ENCODE assay signal across 9 cellular contexts in the genomic region with DNA sequence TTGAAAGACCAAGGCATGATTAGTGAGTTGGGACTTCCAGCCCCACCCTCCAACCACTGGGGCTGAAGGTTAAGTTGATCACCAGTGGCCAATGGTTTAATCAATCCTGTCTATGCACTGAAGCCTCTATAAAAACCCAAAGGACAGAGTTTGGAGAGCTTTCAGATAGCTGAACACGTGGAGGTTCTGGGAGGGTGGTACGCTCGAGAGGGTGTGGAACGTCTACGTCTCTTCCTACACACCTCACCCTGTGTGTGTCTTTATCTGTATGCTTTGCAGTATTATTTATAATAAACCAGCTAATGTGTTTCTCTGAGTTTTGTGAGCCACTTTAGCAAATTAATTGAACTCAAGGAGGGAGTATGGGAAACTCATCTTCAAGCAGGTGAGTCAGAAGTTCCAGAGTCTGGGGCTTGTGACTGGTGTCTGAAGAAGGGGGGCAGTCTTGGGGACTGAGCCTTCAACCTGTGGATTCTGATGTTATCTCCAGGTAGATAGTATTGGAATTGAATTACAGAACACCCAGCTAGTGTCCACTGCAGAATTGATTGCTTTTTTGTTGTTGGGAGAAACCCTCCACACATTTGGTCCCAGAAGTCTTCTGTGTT. TPM values are rescaled to one million over a fixed set of nuclear protein-coding genes. Genes with fewer than 3 reads are reported as not detected.
DNase-seq lines count a peak whose midpoint lies in the region; ATAC-seq and TF ChIP-seq lines count a peak whose summit lies in the region.
"Had no signal": no experiment of that assay in that cellular context is flagged by ENCODE, and none has a peak within 500 bp of the region (broad histone marks: within the 10 kb centered on the region; RNA-seq: fewer than 3 reads in every experiment).

No MANE protein-coding gene starts in this region.

- no peak overlapping the region for H3K9ac ChIP-seq in SK-N-SH

- peaks cover 52% of the 10 kb centered on the region for H3K36me3 Mint-ChIP-seq in activated CD8-positive, alpha-beta memory T cell treated with anti-CD3 and anti-CD28 coated beads, Interleukin-2, amount 10 ng/mL, durations not matched to agents 7 days and 5 days
- H3K36me3 Mint-ChIP-seq in memory B cell, result peaks cover 16% of the 10 kb centered on the region

- H3K4me1 Mint-ChIP-seq in activated CD8-positive, alpha-beta memory T cell treated with anti-CD3 and anti-CD28 coated beads, Interleukin-2, amount 10 ng/mL, durations not matched to agents 7 days and 5 days, result peaks cover 63% of the 10 kb centered on the region
- peaks cover 36% of the 10 kb centered on the region for H3K4me1 Mint-ChIP-seq in memory B cell

- H3K4me2 ChIP-seq in SK-N-SH, result no peak overlapping the region

- H3K4me1 ChIP-seq in SK-N-SH (ENCODE audit: control insufficient read depth in 1 of 2, insufficient read depth in 2 of 2, low read depth in 1 of 2, low read length in 1 of 2) (no peaks in the 10 kb centered on the region), prostate gland (replicated peaks) (no peaks in the 10 kb centered on the region)

- H3K9me3 ChIP-seq in SK-N-SH (peaks cover 9% of the 10 kb centered on the region; the same call in 1 of the 2 replicates), prostate gland (no peaks in the 10 kb centered on the region)

- H3K4me3 ChIP-seq in SK-N-SH (ENCODE audit: low read depth in 2 of 2, low read length in 1 of 2) (no peak overlapping the region), prostate gland (no peak overlapping the region)

- H3K27ac ChIP-seq in SK-N-SH (ENCODE audit: low read depth in 2 of 2, low read length in 1 of 2), result no peak overlapping the region
- no peak overlapping the region for H3K27ac ChIP-seq in prostate gland

- peaks cover 3 to 36% of the 10 kb centered on the region in 2 experiments for H3K36me3 ChIP-seq in SK-N-SH (replicated peaks in 1 of 2; ENCODE audit: control insufficient read depth in 1 of 2, insufficient read depth in 2 of 2, low read length in 1 of 2)
- H3K36me3 ChIP-seq in prostate gland, result no peaks in the 10 kb centered on the region

- H4K20me1 ChIP-seq in SK-N-SH (ENCODE audit: insufficient read depth), result peaks cover 98% of the 10 kb centered on the region

- CTCF ChIA-PET in activated CD8-positive, alpha-beta memory T cell treated with anti-CD3 and anti-CD28 coated beads, Interleukin-2, amount 10 ng/mL, durations not matched to agents 7 days and 5 days (lab: Charles Lee), result interaction anchor here (1.2 kb wide), 1 partner anchor 42 kb away, joined by 3 read pairs; no protein-coding TSS in a partner anchor
- CTCF ChIA-PET in SK-N-SH (lab: Yijun Ruan, JAX), result interaction anchor here (1.2 kb wide), 1 partner anchor 58 kb away, joined by 3 read pairs; no protein-coding TSS in a partner anchor

- peak; percentile 64 for DNase-seq in activated CD8-positive, alpha-beta memory T cell treated with anti-CD3 and anti-CD28 coated beads, Interleukin-2, amount 10 ng/mL, durations not matched to agents 7 days and 5 days
- DNase-seq in memory B cell (ENCODE audit: low spot score in 2 of 2) (no peak), SK-N-SH (no peak), ecto neural progenitor cell (ENCODE audit: low spot score) (no peak), prostate gland (ENCODE audit: low spot score) (no peak)
- peak; percentile 69 to 76 for DNase-seq in stimulated activated CD8-positive, alpha-beta memory T cell treated with anti-CD3 and anti-CD28 coated beads, Interleukin-7, amount 100 ng/mL, for 4 hours (ENCODE audit: low read depth in 2 of 2)
- DNase-seq: amniotic stem cell, MM.1S had no signal

- no peak overlapping the region for H3K4me3 Mint-ChIP-seq in activated CD8-positive, alpha-beta memory T cell treated with anti-CD3 and anti-CD28 coated beads, Interleukin-2, amount 10 ng/mL, durations not matched to agents 7 days and 5 days
- H3K4me3 Mint-ChIP-seq in memory B cell, result peak overlapping the region; percentile 4

- no peaks in the 10 kb centered on the region for H3K27me3 ChIP-seq in SK-N-SH (ENCODE audit: insufficient read depth)
- no peaks in the 10 kb centered on the region for H3K27me3 ChIP-seq in prostate gland (replicated peaks; ENCODE audit: insufficient read depth)

- POLR2A ChIA-PET in SK-N-SH (lab: Yijun Ruan, JAX), result no interaction called here

- no peaks in the 10 kb centered on the region for H3K9me2 ChIP-seq in SK-N-SH

- H3K27ac Mint-ChIP-seq in activated CD8-positive, alpha-beta memory T cell treated with anti-CD3 and anti-CD28 coated beads, Interleukin-2, amount 10 ng/mL, durations not matched to agents 7 days and 5 days, result peak overlapping the region; percentile 42
- peak overlapping the region; percentile 49 for H3K27ac Mint-ChIP-seq in memory B cell

- peak; percentile 44 for ATAC-seq in HG02759 (IDR thresholded peaks at IDR 0.05; ENCODE audit: unreplicated experiment)
- peak; percentile 79 for ATAC-seq in activated CD8-positive, alpha-beta memory T cell treated with anti-CD3 and anti-CD28 coated beads, Interleukin-2, amount 10 ng/mL, durations not matched to agents 7 days and 5 days
- ATAC-seq in memory B cell (ENCODE audit: low read depth), result peak; percentile 49

- peaks cover 100% of the 10 kb centered on the region for H3K79me2 ChIP-seq in SK-N-SH (ENCODE audit: insufficient read depth)

- no peak overlapping the region for H2AFZ ChIP-seq in SK-N-SH (ENCODE audit: low read depth)

- TF ChIP-seq CTCF in SK-N-SH (IDR thresholded peaks at IDR 0.05) (no peak), prostate gland (IDR thresholded peaks at IDR 0.05) (no peak)

- intact Hi-C loops in prostate gland (cut with DNase I), result no loop called here

- no peak for TF ChIP-seq RAD21 in SK-N-SH (IDR thresholded peaks at IDR 0.05; ENCODE audit: low read length)

- no peak for TF ChIP-seq POLR2A in prostate gland (IDR thresholded peaks at IDR 0.05)

- 94% methylated on average over 5 of the region's 5 CpGs for WGBS in SK-N-SH (ENCODE audit: low lambda C conversion rate)
- 96% methylated on average over 5 of the region's 5 CpGs for WGBS in prostate gland

- no peaks in the 10 kb centered on the region for H3K27me3 Mint-ChIP-seq in activated CD8-positive, alpha-beta memory T cell treated with anti-CD3 and anti-CD28 coated beads, Interleukin-2, amount 10 ng/mL, durations not matched to agents 7 days and 5 days
- H3K27me3 Mint-ChIP-seq in memory B cell, result no peaks in the 10 kb centered on the region

- H3K9me3 Mint-ChIP-seq in activated CD8-positive, alpha-beta memory T cell treated with anti-CD3 and anti-CD28 coated beads, Interleukin-2, amount 10 ng/mL, durations not matched to agents 7 days and 5 days (ENCODE audit: low read depth), result no peaks in the 10 kb centered on the region
- H3K9me3 Mint-ChIP-seq in memory B cell, result peaks cover 3% of the 10 kb centered on the region

- H3F3A ChIP-seq in SK-N-SH (replicated peaks; ENCODE audit: insufficient read depth), result peaks cover 7% of the 10 kb centered on the region

- no peak for TF ChIP-seq EP300 in SK-N-SH (IDR thresholded peaks at IDR 0.05; ENCODE audit: borderline replicate concordance in 1 of 2, low read depth in 1 of 2, low read length in 1 of 2)

TF ChIP-seq in SK-N-SH, 30 proteins besides CTCF, POLR2A, EP300 and RAD21:
- TF ChIP-seq FOSL2 (IDR thresholded peaks at IDR 0.05; ENCODE audit: borderline replicate concordance, low read depth), result no peak
- TF ChIP-seq NRF1 (IDR thresholded peaks at IDR 0.05; ENCODE audit: low read depth, low read length), result no peak
- TF ChIP-seq RXRA (IDR thresholded peaks at IDR 0.05; ENCODE audit: borderline replicate concordance, low read depth), result no peak
- no peak for TF ChIP-seq TEAD4 (IDR thresholded peaks at IDR 0.05; ENCODE audit: borderline replicate concordance, insufficient read depth)
- no peak for TF ChIP-seq IRF3 (IDR thresholded peaks at IDR 0.05; ENCODE audit: low read depth, low read length)
- no peak for TF ChIP-seq GABPA (IDR thresholded peaks at IDR 0.05; ENCODE audit: low read depth)
- TF ChIP-seq RCOR1 (IDR thresholded peaks at IDR 0.05; ENCODE audit: low read length), result no peak
- TF ChIP-seq RFX5 (IDR thresholded peaks at IDR 0.05; ENCODE audit: low read length), result no peak
- TF ChIP-seq, protein P1, sequence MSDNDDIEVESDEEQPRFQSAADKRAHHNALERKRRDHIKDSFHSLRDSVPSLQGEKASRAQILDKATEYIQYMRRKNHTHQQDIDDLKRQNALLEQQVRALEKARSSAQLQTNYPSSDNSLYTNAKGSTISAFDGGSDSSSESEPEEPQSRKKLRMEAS (IDR thresholded peaks at IDR 0.05; ENCODE audit: low read depth), result no peak

RNA-seq across cellular contexts. Expression of gene ACTR3, which starts 20.3 kb away (rescaled TPM):
- 100 to 1,000 TPM; 511 to 626 TPM for total RNA-seq in activated CD8-positive, alpha-beta memory T cell treated with anti-CD3 and anti-CD28 coated beads, Interleukin-2, amount 10 ng/mL, durations not matched to agents 7 days and 5 days
- polyA plus RNA-seq in SK-N-SH (2012; rRNA removed), result 90.8 and 111 TPM in 2 replicates
- polyA plus RNA-seq in SK-N-SH (2012; cell fraction: cytosol; rRNA removed), result 130 and 172 TPM in 2 replicates
- polyA plus RNA-seq in SK-N-SH (2012; cell fraction: nucleus; rRNA removed), result 35.2 and 85.3 TPM in 2 replicates
- total RNA-seq in prostate gland, result 10 to 100 TPM; 65.9 to 93.7 TPM

Comparison
In these comparisons a context has a peak if more than half of its experiments do, and no peak if none do; other contexts are left out.
1. DNase-seq: peak in activated CD8-positive, alpha-beta memory T cell treated with anti-CD3 and anti-CD28 coated beads, Interleukin-2, amount 10 ng/mL, durations not matched to agents 7 days and 5 days (single experiment) and stimulated activated CD8-positive, alpha-beta memory T cell treated with anti-CD3 and anti-CD28 coated beads, Interleukin-7, amount 100 ng/mL, for 4 hours (2 of 2); none in memory B cell (0 of 2), SK-N-SH (single experiment), ecto neural progenitor cell (single experiment) and prostate gland (single experiment).
2. RNA of gene ACTR3, which starts 20.3 kb away (total RNA-seq): 511 to 626 TPM in activated CD8-positive, alpha-beta memory T cell treated with anti-CD3 and anti-CD28 coated beads, Interleukin-2, amount 10 ng/mL, durations not matched to agents 7 days and 5 days; 65.9 to 93.7 TPM in prostate gland; every median in the first group is over 4 times any median in the second.
3. Peak in every context shown above with its lines, with median percentiles within 50 percentile points of each other: ATAC-seq.